ENCODE assay signal across 11 cellular contexts in the genomic region with DNA sequence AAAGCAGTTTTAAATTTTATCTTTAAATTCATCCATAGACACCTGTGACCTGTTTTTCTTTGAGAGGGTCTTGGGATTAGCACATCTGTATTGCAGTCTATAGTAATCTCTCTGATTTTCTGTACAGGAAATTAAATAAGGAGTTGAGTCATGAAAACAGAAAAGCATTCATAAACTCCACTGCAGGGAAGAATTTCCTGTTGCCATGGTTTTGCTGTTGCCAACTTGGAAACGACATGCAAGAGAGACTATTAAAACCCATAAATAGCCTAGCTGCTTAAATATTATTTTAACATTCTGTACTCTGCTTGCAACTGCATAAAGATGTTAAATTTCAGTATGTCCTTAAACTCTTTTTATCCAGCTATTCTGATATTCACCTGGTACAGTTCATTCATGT.
DNase-seq lines count a peak whose midpoint lies in the region; ATAC-seq and TF ChIP-seq lines count a peak whose summit lies in the region.
"Had no signal": no experiment of that assay in that cellular context is flagged by ENCODE, and none has a peak within 500 bp of the region (broad histone marks: within the 10 kb centered on the region; RNA-seq: fewer than 3 reads in every experiment).

No MANE protein-coding gene starts in this region.

- H3K4me1 Mint-ChIP-seq in HFFc6 (ENCODE audit: low read depth) (peaks cover 71% of the 10 kb centered on the region), brain (peaks cover 29% of the 10 kb centered on the region)
- no peaks in the 10 kb centered on the region for H3K4me1 Mint-ChIP-seq in activated naive CD4-positive, alpha-beta T cell treated with anti-CD3 and anti-CD28 coated beads for 36 hours (ENCODE audit: low read depth)
- H3K4me1 Mint-ChIP-seq: activated naive CD4-positive, alpha-beta T cell treated with anti-CD3 and anti-CD28 coated beads, Interleukin-2, amount 50 U/mL, for 24 hours; stimulated activated naive CD8-positive, alpha-beta T cell treated with anti-CD3 and anti-CD28 coated beads, Interleukin-15, amount 100 ng/mL, for 72 hours had no signal

- peak overlapping the region; percentile 90 for H3K27ac Mint-ChIP-seq in HFFc6
- peak overlapping the region; percentile 59 to 92 (median 85) for H3K27ac Mint-ChIP-seq in brain
- no peak overlapping the region for H3K27ac Mint-ChIP-seq in activated naive CD4-positive, alpha-beta T cell treated with anti-CD3 and anti-CD28 coated beads for 36 hours
- H3K27ac Mint-ChIP-seq: activated naive CD4-positive, alpha-beta T cell treated with anti-CD3 and anti-CD28 coated beads, Interleukin-2, amount 50 U/mL, for 24 hours; stimulated activated naive CD8-positive, alpha-beta T cell treated with anti-CD3 and anti-CD28 coated beads, Interleukin-15, amount 100 ng/mL, for 72 hours had no signal

- H3K36me3 Mint-ChIP-seq in HFFc6 (ENCODE audit: low read depth) = peaks cover 78% of the 10 kb centered on the region
- H3K36me3 Mint-ChIP-seq in brain = peaks cover 60% of the 10 kb centered on the region
- peaks cover 56% of the 10 kb centered on the region for H3K36me3 Mint-ChIP-seq in activated naive CD4-positive, alpha-beta T cell treated with anti-CD3 and anti-CD28 coated beads for 36 hours (ENCODE audit: low read depth)

- intact Hi-C loops in activated naive CD4-positive, alpha-beta T cell treated with anti-CD3 and anti-CD28 coated beads for 36 hours (cut with micrococcal nuclease) = no loop called here

- DNase-seq in HFFc6 (peak; percentile 91), glomerular visceral epithelial cell (ENCODE audit: extremely low spot score) (peak; percentile 9), smooth muscle cell of the brain vasculature (ENCODE audit: low read depth, low spot score) (peak; percentile 69), LoVo (ENCODE audit: low spot score) (no peak), NCI-H82 treated with DMSO at 0.1 percent for 48 hours (lab: John Stamatoyannopoulos, UW; ENCODE audit: unreplicated experiment) (no peak)
- DNase-seq in activated naive CD4-positive, alpha-beta T cell treated with anti-CD3 and anti-CD28 coated beads for 36 hours = no peak
- DNase-seq: activated CD4-positive, CD25-positive, alpha-beta regulatory T cell; stimulated activated naive CD8-positive, alpha-beta T cell treated with anti-CD3 and anti-CD28 coated beads, Interleukin-15, amount 100 ng/mL, for 72 hours had no signal

- CTCF ChIA-PET in activated naive CD4-positive, alpha-beta T cell treated with anti-CD3 and anti-CD28 coated beads for 36 hours (lab: Charles Lee) = no interaction called here

- no peaks in the 10 kb centered on the region for H3K27me3 Mint-ChIP-seq in HFFc6 (ENCODE audit: insufficient read depth)
- no peaks in the 10 kb centered on the region for H3K27me3 Mint-ChIP-seq in brain
- no peaks in the 10 kb centered on the region for H3K27me3 Mint-ChIP-seq in activated naive CD4-positive, alpha-beta T cell treated with anti-CD3 and anti-CD28 coated beads for 36 hours (ENCODE audit: low read depth)
- H3K27me3 Mint-ChIP-seq: activated naive CD4-positive, alpha-beta T cell treated with anti-CD3 and anti-CD28 coated beads, Interleukin-2, amount 50 U/mL, for 24 hours; stimulated activated naive CD8-positive, alpha-beta T cell treated with anti-CD3 and anti-CD28 coated beads, Interleukin-15, amount 100 ng/mL, for 72 hours had no signal

- TF ChIP-seq CTCF in HFFc6 (IDR thresholded peaks at IDR 0.05) (no peak), brain (conservative IDR thresholded peaks at IDR 0.05) (no peak)

- peak overlapping the region; percentile 74 for H3K4me3 Mint-ChIP-seq in HFFc6
- peak overlapping the region in 3 of 5 experiments; percentile 1 to 22 (median 2) for H3K4me3 Mint-ChIP-seq in brain
- no peak overlapping the region for H3K4me3 Mint-ChIP-seq in activated naive CD4-positive, alpha-beta T cell treated with anti-CD3 and anti-CD28 coated beads for 36 hours
- H3K4me3 Mint-ChIP-seq: activated naive CD4-positive, alpha-beta T cell treated with anti-CD3 and anti-CD28 coated beads, Interleukin-2, amount 50 U/mL, for 24 hours; stimulated activated naive CD8-positive, alpha-beta T cell treated with anti-CD3 and anti-CD28 coated beads, Interleukin-15, amount 100 ng/mL, for 72 hours had no signal

- H3K9me3 Mint-ChIP-seq in HFFc6 = peaks cover 20% of the 10 kb centered on the region
- peaks cover 20 to 39% (median 28%) of the 10 kb centered on the region in 5 experiments for H3K9me3 Mint-ChIP-seq in brain
- peaks cover 19% of the 10 kb centered on the region for H3K9me3 Mint-ChIP-seq in activated naive CD4-positive, alpha-beta T cell treated with anti-CD3 and anti-CD28 coated beads for 36 hours

- ATAC-seq in HG03196 (IDR thresholded peaks at IDR 0.05; ENCODE audit: unreplicated experiment) = no peak
- ATAC-seq: stimulated activated naive CD8-positive, alpha-beta T cell treated with anti-CD3 and anti-CD28 coated beads, Interleukin-15, amount 100 ng/mL, for 72 hours had no signal

Comparison
In these comparisons a context has a peak if more than half of its experiments do, and no peak if none do; other contexts are left out.
1. DNase-seq: peak in HFFc6 (single experiment), glomerular visceral epithelial cell (single experiment) and smooth muscle cell of the brain vasculature (single experiment); none in activated naive CD4-positive, alpha-beta T cell treated with anti-CD3 and anti-CD28 coated beads for 36 hours (single experiment), LoVo (single experiment) and NCI-H82 treated with DMSO at 0.1 percent for 48 hours (single experiment).